In the genomic region with DNA sequence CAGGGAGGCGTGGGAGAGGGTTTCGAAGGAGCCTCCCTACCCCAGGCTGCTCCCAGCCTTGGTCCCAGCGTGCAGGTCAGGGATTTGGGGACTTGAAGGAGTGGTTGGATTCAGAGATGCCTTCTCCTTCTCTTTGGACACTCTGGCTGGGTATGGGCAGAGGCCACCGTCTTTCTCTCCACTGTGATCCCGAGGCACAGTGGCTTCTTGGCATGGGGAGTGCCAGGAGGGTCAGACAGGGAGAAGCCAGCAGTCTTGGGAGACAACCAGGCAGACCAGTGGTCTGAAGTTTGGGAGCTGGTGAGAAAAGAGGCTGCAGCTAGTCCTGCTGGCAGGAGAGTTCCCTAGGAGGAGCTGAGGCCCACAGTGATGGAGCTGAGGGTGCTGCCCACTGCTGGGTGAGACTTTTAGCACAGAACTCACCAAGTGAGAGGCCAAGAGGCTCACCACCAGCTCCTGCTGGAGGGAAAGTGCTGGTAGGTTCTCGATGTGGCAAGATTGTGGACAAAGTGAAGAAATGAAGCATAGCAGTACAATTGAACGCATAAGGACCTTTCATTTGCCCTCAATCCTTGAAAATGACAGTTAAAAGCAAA, we compare ENCODE assay signal across 15 cellular contexts. TPM values are rescaled to one million over a fixed set of nuclear protein-coding genes. Genes with fewer than 3 reads are reported as not detected.
DNase-seq lines count a peak whose midpoint lies in the region; ATAC-seq lines count a peak whose summit lies in the region.
"Had no signal": no experiment of that assay in that cellular context is flagged by ENCODE, and none has a peak within 500 bp of the region (broad histone marks: within the 10 kb centered on the region; RNA-seq: fewer than 3 reads in every experiment).

No MANE protein-coding gene starts in this region.

- peak; percentile 38 for ATAC-seq in esophagus mucosa
- no peak for ATAC-seq in HG03457 (IDR thresholded peaks at IDR 0.05; ENCODE audit: unreplicated experiment)
- ATAC-seq: left lung, T-helper 17 cell had no signal

- DNase-seq in EH (ENCODE audit: low read depth) (peak; percentile 32), OCI-M1 (lab: John Stamatoyannopoulos, UW) (peak; percentile 32), putamen (ENCODE audit: low spot score) (peak; percentile 24), iPS-NIHi11 (ENCODE audit: low spot score) (no peak)
- DNase-seq in stimulated activated CD4-positive, alpha-beta T cell treated with anti-CD3 and anti-CD28 coated beads, Interleukin-4, amount 100 ng/mL, for 1 hour = no peak
- DNase-seq: Calu3; effector CD4-positive, alpha-beta T cell; heart left ventricle; KBM-7; nephron progenitor cell; sigmoid colon; T-helper 17 cell had no signal

RNA-seq across cellular contexts. Expression of a gene that starts 35.2 kb away (rescaled TPM):
- total RNA-seq in esophagus mucosa = 1.6 TPM
- total RNA-seq: Calu3 had no signal

RNA-seq across cellular contexts. Expression of a gene that starts 44.6 kb away (rescaled TPM):
- total RNA-seq in esophagus mucosa = 1.6 TPM

Comparison
In these comparisons a context has a peak if more than half of its experiments do, and no peak if none do; other contexts are left out.
1. DNase-seq: peak in EH (single experiment), OCI-M1 (single experiment) and putamen (single experiment); none in stimulated activated CD4-positive, alpha-beta T cell treated with anti-CD3 and anti-CD28 coated beads, Interleukin-4, amount 100 ng/mL, for 1 hour (single experiment) and iPS-NIHi11 (single experiment).